Comparison of ENCODE assay signal across 8 cellular contexts in the genomic region with DNA sequence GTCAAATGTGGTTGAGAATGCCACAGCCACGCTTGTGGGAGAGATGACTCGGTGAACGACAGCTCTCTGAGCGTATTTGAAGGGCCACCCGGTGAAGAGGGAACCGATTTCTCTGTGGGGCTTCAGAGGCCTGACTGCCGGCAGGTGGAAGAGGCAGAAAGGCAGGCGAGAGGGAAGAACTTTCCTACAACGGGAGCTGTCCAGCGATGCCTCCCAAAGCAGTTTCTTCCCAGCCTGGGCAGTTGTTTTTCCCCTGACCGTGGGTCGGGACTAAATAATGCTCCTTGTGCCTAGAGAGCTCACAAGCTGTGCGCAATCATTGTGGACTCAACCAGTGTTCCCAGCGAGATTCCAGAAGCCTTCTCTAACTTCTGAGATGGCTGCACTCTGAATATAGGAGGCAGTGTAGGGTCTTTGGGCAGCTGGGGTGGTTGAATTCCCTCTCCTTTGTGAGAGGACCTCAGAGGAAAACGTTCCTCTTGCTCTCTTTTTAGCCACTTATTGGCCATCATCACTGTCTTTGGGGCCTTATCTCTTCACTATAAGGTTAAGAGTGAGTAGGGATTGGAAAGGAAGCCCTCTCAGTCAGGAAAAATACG. TPM values are rescaled to one million over a fixed set of nuclear protein-coding genes. Genes with fewer than 3 reads are reported as not detected.
DNase-seq lines count a peak whose midpoint lies in the region; ATAC-seq and TF ChIP-seq lines count a peak whose summit lies in the region.

No MANE protein-coding gene starts in this region.

- no peak for DNase-seq in activated T-cell treated with anti-CD3 and anti-CD28 coated beads, Interleukin-2, amount 50 U/mL, for 72 hours
- DNase-seq in activated T-cell treated with anti-CD3 and anti-CD28 coated beads for 4 hours (no peak), HS-27A (ENCODE audit: low read depth) (peak; percentile 4), WERI-Rb-1 (peak; percentile 26), foreskin keratinocyte (peak; percentile 21 to 44), NCI-H526 (lab: John Stamatoyannopoulos, UW) (no peak)

- no peaks in the 10 kb centered on the region for H3K36me3 Mint-ChIP-seq in activated T-cell treated with anti-CD3 and anti-CD28 coated beads, Interleukin-2, amount 50 U/mL, for 72 hours (ENCODE audit: insufficient read depth in 2 of 2)
- no peaks in the 10 kb centered on the region for H3K36me3 Mint-ChIP-seq in nephron (ENCODE audit: low read depth)

- H3K27me3 Mint-ChIP-seq in activated T-cell treated with anti-CD3 and anti-CD28 coated beads, Interleukin-2, amount 50 U/mL, for 72 hours (ENCODE audit: low read depth) = peaks cover 7% of the 10 kb centered on the region
- peaks cover 49% of the 10 kb centered on the region for H3K27me3 Mint-ChIP-seq in nephron (ENCODE audit: low read depth)

- peaks cover 53% of the 10 kb centered on the region for H3K4me1 Mint-ChIP-seq in activated T-cell treated with anti-CD3 and anti-CD28 coated beads, Interleukin-2, amount 50 U/mL, for 72 hours (ENCODE audit: low read depth)
- H3K4me1 Mint-ChIP-seq in nephron = peaks cover 20% of the 10 kb centered on the region

- H3K9me3 ChIP-seq in WERI-Rb-1 (ENCODE audit: severe bottlenecking) = peaks cover 3% of the 10 kb centered on the region

- H3K4me3 ChIP-seq in WERI-Rb-1 (ENCODE audit: low read depth, low read length) = peak overlapping the region; percentile 72

- peak overlapping the region; percentile 98 for H3K27ac Mint-ChIP-seq in activated T-cell treated with anti-CD3 and anti-CD28 coated beads, Interleukin-2, amount 50 U/mL, for 72 hours
- H3K27ac Mint-ChIP-seq in nephron = peak overlapping the region; percentile 8 to 99 (median 42)

- H3K4me3 Mint-ChIP-seq in activated T-cell treated with anti-CD3 and anti-CD28 coated beads, Interleukin-2, amount 50 U/mL, for 72 hours = peak overlapping the region; percentile 96 to 98
- H3K4me3 Mint-ChIP-seq in nephron = peak overlapping the region; percentile 93 to 95 (median 94)

- ATAC-seq in activated T-cell treated with anti-CD3 and anti-CD28 coated beads, Interleukin-2, amount 50 U/mL, for 72 hours (replicated peaks in 1 of 2) = no peak
- ATAC-seq in foreskin keratinocyte = peak; percentile 15
- ATAC-seq in GM21381 (IDR thresholded peaks at IDR 0.05; ENCODE audit: unreplicated experiment) = no peak

- H3K36me3 ChIP-seq in WERI-Rb-1 = peaks cover 4% of the 10 kb centered on the region; the same call in 1 of the 2 replicates

- H3K4me1 ChIP-seq in foreskin keratinocyte = peaks cover 8% of the 10 kb centered on the region

- H3K27ac ChIP-seq in WERI-Rb-1 (peak overlapping the region; percentile 97), foreskin keratinocyte (no peak overlapping the region)

- no peaks in the 10 kb centered on the region for H3K9me3 Mint-ChIP-seq in activated T-cell treated with anti-CD3 and anti-CD28 coated beads, Interleukin-2, amount 50 U/mL, for 72 hours
- no peaks in the 10 kb centered on the region for H3K9me3 Mint-ChIP-seq in nephron

- peak; percentile 31; the same call in 1 of the 2 replicates for TF ChIP-seq CTCF in WERI-Rb-1 (IDR thresholded peaks at IDR 0.05; ENCODE audit: low read depth, low read length)
- no peak for TF ChIP-seq CTCF in foreskin keratinocyte (conservative IDR thresholded peaks at IDR 0.05)
- TF ChIP-seq CTCF in nephron (IDR thresholded peaks at IDR 0.05; ENCODE audit: unreplicated experiment in 3 of 3) = no peak

- no peaks in the 10 kb centered on the region for H3K27me3 ChIP-seq in WERI-Rb-1 (ENCODE audit: insufficient read depth, low read depth, severe bottlenecking)
- H3K27me3 ChIP-seq in foreskin keratinocyte = peaks cover 5% of the 10 kb centered on the region

RNA-seq across cellular contexts. Expression of a gene that starts 0.7 kb away (rescaled TPM):
- total RNA-seq in activated T-cell treated with anti-CD3 and anti-CD28 coated beads, Interleukin-2, amount 50 U/mL, for 72 hours = 100 to 1,000 TPM; 160 to 194 TPM
- 68.0 and 81.6 TPM in 2 replicates for total RNA-seq in foreskin keratinocyte
- 50.0 and 63.0 TPM in 2 replicates for polyA plus RNA-seq in foreskin keratinocyte

Comparison
In these comparisons a context has a peak if more than half of its experiments do, and no peak if none do; other contexts are left out.
1. DNase-seq: peak in HS-27A (single experiment), WERI-Rb-1 (single experiment) and foreskin keratinocyte (2 of 2); none in activated T-cell treated with anti-CD3 and anti-CD28 coated beads, Interleukin-2, amount 50 U/mL, for 72 hours (0 of 2), activated T-cell treated with anti-CD3 and anti-CD28 coated beads for 4 hours (single experiment) and NCI-H526 (0 of 2).